Comparison of ENCODE assay signal across 8 cellular contexts in the genomic region with DNA sequence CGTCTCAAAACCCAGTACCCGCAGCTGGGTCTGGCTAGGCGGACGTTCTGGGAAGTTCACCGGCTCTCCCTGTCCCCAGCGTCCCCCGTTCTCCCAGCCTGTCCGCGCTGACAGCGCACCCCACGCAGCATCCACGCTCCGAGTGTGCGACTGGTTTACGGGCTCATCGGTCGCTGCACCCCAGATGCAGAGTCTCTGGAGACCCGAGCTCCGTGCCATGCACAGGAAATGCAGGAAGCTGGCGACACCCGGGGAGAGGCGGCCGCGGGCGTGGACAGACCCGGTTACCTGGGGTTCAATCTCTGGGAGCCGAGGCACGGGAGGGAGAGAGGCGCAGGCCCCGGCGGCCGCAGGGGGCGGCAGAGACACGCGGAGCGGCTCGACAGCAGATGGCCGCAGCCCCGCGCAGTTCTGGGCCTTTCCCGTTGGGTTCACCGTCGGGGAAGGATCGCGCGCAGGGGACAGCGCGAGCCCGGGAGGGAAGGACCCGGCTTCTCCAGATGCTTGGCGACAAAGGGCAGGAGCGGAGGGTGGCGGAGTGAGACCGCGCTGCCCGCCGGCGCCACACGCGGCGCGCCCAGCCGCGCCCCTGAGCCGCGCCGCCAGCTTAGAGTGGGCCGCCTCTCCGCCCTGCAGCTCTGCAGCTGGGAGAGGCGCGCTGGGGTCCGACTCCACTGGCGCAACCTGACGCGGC. TPM values are rescaled to one million over a fixed set of nuclear protein-coding genes. Genes with fewer than 3 reads are reported as not detected.
DNase-seq lines count a peak whose midpoint lies in the region; ATAC-seq, FAIRE-seq and TF ChIP-seq lines count a peak whose summit lies in the region.

No MANE protein-coding gene starts in this region.

- dilution Hi-C loops in keratinocyte (cut with MboI; ENCODE audit: extremely low pct_ligation_motif_present, low sequenced_read_pairs): no loop called here

- peak overlapping the region; percentile 54 for H3K9ac ChIP-seq in keratinocyte (ENCODE audit: control insufficient read depth, extremely low read depth, insufficient read depth, low read length)

- TF ChIP-seq CTCF in WERI-Rb-1 (IDR thresholded peaks at IDR 0.05; ENCODE audit: low read depth, low read length) (peak; percentile 94), bronchial epithelial cell (IDR thresholded peaks at IDR 0.05; ENCODE audit: insufficient read depth, low read length, severe bottlenecking) (peak; percentile 94), keratinocyte (optimal IDR thresholded peaks at IDR 0.05 in 1 of 3, IDR thresholded peaks at IDR 0.05 in 1 of 3, conservative IDR thresholded peaks at IDR 0.05 in 1 of 3; ENCODE audit: extremely low read depth in 1 of 3, insufficient read depth in 2 of 3, low read length in 3 of 3) (peak in 2 of 3 experiments; percentile 71 to 96)

- H3K36me3 ChIP-seq in WERI-Rb-1 (no peaks in the 10 kb centered on the region; the same call in none of the 2 replicates), bronchial epithelial cell (ENCODE audit: control insufficient read depth, insufficient read depth, low read length) (no peaks in the 10 kb centered on the region), keratinocyte (ENCODE audit: control insufficient read depth in 2 of 2, extremely low read depth in 1 of 2, insufficient read depth in 2 of 2, low read length in 2 of 2) (no peaks in the 10 kb centered on the region)

- no peaks in the 10 kb centered on the region for H3K79me2 ChIP-seq in keratinocyte (ENCODE audit: control insufficient read depth, insufficient read depth, low read length)

- no peaks in the 10 kb centered on the region for H3K9me1 ChIP-seq in keratinocyte (ENCODE audit: control insufficient read depth, extremely low read depth, insufficient read depth, low read length)

- peak overlapping the region; percentile 82 for H2AFZ ChIP-seq in keratinocyte (ENCODE audit: control insufficient read depth, low read length)

- H3K9me3 ChIP-seq in WERI-Rb-1 (ENCODE audit: severe bottlenecking): no peaks in the 10 kb centered on the region
- no peaks in the 10 kb centered on the region for H3K9me3 ChIP-seq in keratinocyte (ENCODE audit: control insufficient read depth, low read depth, low read length)

- FAIRE-seq in bronchial epithelial cell (lab: Jason Lieb, UNC) (no peak), keratinocyte (lab: Jason Lieb, UNC) (no peak)

- peak; percentile 69 for ATAC-seq in HG02840 (IDR thresholded peaks at IDR 0.05; ENCODE audit: low FRiP score, unreplicated experiment)

- peak; percentile 71 to 84 (median 77) for DNase-seq in NCI-H1417 (lab: John Stamatoyannopoulos, UW)
- no peak for DNase-seq in NCI-H1417 treated with DMSO at 0.1 percent for 48 hours (lab: John Stamatoyannopoulos, UW)
- DNase-seq in NCI-H1694 treated with DMSO at 0.1 percent for 48 hours (lab: John Stamatoyannopoulos, UW): peak; percentile 27
- peak; percentile 86 for DNase-seq in WERI-Rb-1
- peak; percentile 42 for DNase-seq in bronchial epithelial cell (ENCODE audit: low read depth)
- DNase-seq in keratinocyte (ENCODE audit: low read depth, low spot score): no peak
- peak; percentile 82 for DNase-seq in stimulated activated CD4-positive, alpha-beta T cell treated with anti-CD3 and anti-CD28 coated beads, Interleukin-15, amount 100 ng/mL, for 24 hours

- no peaks in the 10 kb centered on the region for H4K20me1 ChIP-seq in keratinocyte (ENCODE audit: control insufficient read depth, extremely low read depth, insufficient read depth, low read length)

- peak overlapping the region; percentile 94 for H3K27ac ChIP-seq in WERI-Rb-1
- H3K27ac ChIP-seq in keratinocyte (ENCODE audit: control insufficient read depth, insufficient read depth, low read length): no peak overlapping the region

- no peaks in the 10 kb centered on the region for H3K4me1 ChIP-seq in keratinocyte (ENCODE audit: control insufficient read depth, extremely low read depth, insufficient read depth, low read length)

- H3K27me3 ChIP-seq in WERI-Rb-1 (ENCODE audit: insufficient read depth, low read depth, severe bottlenecking): no peaks in the 10 kb centered on the region
- H3K27me3 ChIP-seq in bronchial epithelial cell (ENCODE audit: control insufficient read depth, insufficient read depth, low read length): no peaks in the 10 kb centered on the region
- H3K27me3 ChIP-seq in keratinocyte (ENCODE audit: control insufficient read depth, extremely low read depth, insufficient read depth, low read length): peaks cover 21% of the 10 kb centered on the region

- H3K4me3 ChIP-seq in WERI-Rb-1 (ENCODE audit: low read depth, low read length) (peak overlapping the region; percentile 62), bronchial epithelial cell (ENCODE audit: low read depth, low read length) (peak overlapping the region; percentile 53), keratinocyte (ENCODE audit: control insufficient read depth in 2 of 3, extremely low read depth in 1 of 3, insufficient read depth in 2 of 3, low read depth in 1 of 3, low read length in 3 of 3) (peak overlapping the region; percentile 39 to 67 (median 66))

- peak overlapping the region; percentile 52 for H3K4me2 ChIP-seq in keratinocyte (ENCODE audit: control insufficient read depth, extremely low read depth, insufficient read depth, low read depth, low read length)

RNA-seq across cellular contexts. Expression of gene SHROOM1, which starts 0.6 kb away (rescaled TPM):
- 0.79 and 1.4 TPM in 2 replicates for total RNA-seq in bronchial epithelial cell
- 0.25 to 0.73 TPM (median 0.58 TPM) in 3 replicates for polyA plus RNA-seq in keratinocyte
- not detected for polyA plus RNA-seq in keratinocyte (2011; ENCODE audit: low read depth)
- 0.15 and 0.68 TPM in 2 replicates for polyA plus RNA-seq in keratinocyte (2011; cell fraction: cytosol; rRNA removed)
- polyA plus RNA-seq in keratinocyte (2011; cell fraction: nucleus; rRNA removed): 1.4 and 4.0 TPM in 2 replicates
- polyA plus RNA-seq in keratinocyte (2012; ENCODE audit: low replicate concordance): 0.13 and 1.5 TPM in 2 replicates
- 0.06 to 1.0 TPM (median 0.46 TPM) in 3 replicates for polyA minus RNA-seq in keratinocyte
- not detected for polyA minus RNA-seq in keratinocyte (2011; cell fraction: cytosol; rRNA and poly(A)+ RNA removed)
- polyA minus RNA-seq in keratinocyte (2011; cell fraction: nucleus; rRNA and poly(A)+ RNA removed): 0.31 and 1.2 TPM in 2 replicates

RNA-seq across cellular contexts. Expression of gene SOWAHA, which starts 16.8 kb away (rescaled TPM):
- not detected in 2 replicates for total RNA-seq in bronchial epithelial cell
- not detected in 3 replicates for polyA plus RNA-seq in keratinocyte
- polyA plus RNA-seq in keratinocyte (2011; ENCODE audit: low read depth): 0.11 TPM
- polyA plus RNA-seq in keratinocyte (2011; cell fraction: cytosol; rRNA removed): not detected in 2 replicates
- not detected in 2 replicates for polyA plus RNA-seq in keratinocyte (2011; cell fraction: nucleus; rRNA removed)
- not detected in 2 replicates for polyA plus RNA-seq in keratinocyte (2012; ENCODE audit: low replicate concordance)
- polyA minus RNA-seq in keratinocyte: not detected in 3 replicates
- polyA minus RNA-seq in keratinocyte (2011; cell fraction: cytosol; rRNA and poly(A)+ RNA removed): not detected
- polyA minus RNA-seq in keratinocyte (2011; cell fraction: nucleus; rRNA and poly(A)+ RNA removed): not detected in 2 replicates

RNA-seq across cellular contexts. Expression of gene GDF9, which starts 36.4 kb away (rescaled TPM):
- total RNA-seq in bronchial epithelial cell: under 0.01 and 0.26 TPM in 2 replicates
- 0.11 to 0.54 TPM (median 0.21 TPM) in 3 replicates for polyA plus RNA-seq in keratinocyte
- polyA plus RNA-seq in keratinocyte (2011; ENCODE audit: low read depth): 0.21 TPM
- polyA plus RNA-seq in keratinocyte (2011; cell fraction: cytosol; rRNA removed): 0.04 and 0.10 TPM in 2 replicates
- 0.96 and 1.2 TPM in 2 replicates for polyA plus RNA-seq in keratinocyte (2011; cell fraction: nucleus; rRNA removed)
- 0.10 and 0.32 TPM in 2 replicates for polyA plus RNA-seq in keratinocyte (2012; ENCODE audit: low replicate concordance)
- not detected in 3 replicates for polyA minus RNA-seq in keratinocyte
- polyA minus RNA-seq in keratinocyte (2011; cell fraction: cytosol; rRNA and poly(A)+ RNA removed): not detected
- 0.74 and 2.7 TPM in 2 replicates for polyA minus RNA-seq in keratinocyte (2011; cell fraction: nucleus; rRNA and poly(A)+ RNA removed)

RNA-seq across cellular contexts. Expression of gene UQCRQ, which starts 36.6 kb away (rescaled TPM):
- 78.2 and 127 TPM in 2 replicates for total RNA-seq in bronchial epithelial cell
- 199 to 488 TPM (median 398 TPM) in 3 replicates for polyA plus RNA-seq in keratinocyte
- polyA plus RNA-seq in keratinocyte (2011; ENCODE audit: low read depth): 160 TPM
- 338 and 377 TPM in 2 replicates for polyA plus RNA-seq in keratinocyte (2011; cell fraction: cytosol; rRNA removed)
- 92.6 and 102 TPM in 2 replicates for polyA plus RNA-seq in keratinocyte (2011; cell fraction: nucleus; rRNA removed)
- 362 and 397 TPM in 2 replicates for polyA plus RNA-seq in keratinocyte (2012; ENCODE audit: low replicate concordance)
- polyA minus RNA-seq in keratinocyte: 27.6 to 61.1 TPM (median 30.8 TPM) in 3 replicates
- polyA minus RNA-seq in keratinocyte (2011; cell fraction: cytosol; rRNA and poly(A)+ RNA removed): 134 TPM
- polyA minus RNA-seq in keratinocyte (2011; cell fraction: nucleus; rRNA and poly(A)+ RNA removed): 11.7 and 12.6 TPM in 2 replicates

RNA-seq across cellular contexts. Expression of gene LEAP2, which starts 43.6 kb away (rescaled TPM):
- total RNA-seq in bronchial epithelial cell: 0.13 and 0.53 TPM in 2 replicates
- 0.28 to 1.2 TPM (median 0.50 TPM) in 3 replicates for polyA plus RNA-seq in keratinocyte
- polyA plus RNA-seq in keratinocyte (2011; ENCODE audit: low read depth): 0.50 TPM
- polyA plus RNA-seq in keratinocyte (2011; cell fraction: cytosol; rRNA removed): 0.05 TPM in 1 of 2 replicates, not detected in the other
- polyA plus RNA-seq in keratinocyte (2011; cell fraction: nucleus; rRNA removed): 2.3 and 2.4 TPM in 2 replicates
- polyA plus RNA-seq in keratinocyte (2012; ENCODE audit: low replicate concordance): 0.26 and 1.5 TPM in 2 replicates
- 0.30 to 0.74 TPM in 2 of 3 replicates, not detected in the other for polyA minus RNA-seq in keratinocyte
- polyA minus RNA-seq in keratinocyte (2011; cell fraction: cytosol; rRNA and poly(A)+ RNA removed): not detected
- polyA minus RNA-seq in keratinocyte (2011; cell fraction: nucleus; rRNA and poly(A)+ RNA removed): 0.21 TPM in 1 of 2 replicates, not detected in the other

Comparison
In these comparisons a context has a peak if more than half of its experiments do, and no peak if none do; other contexts are left out.
1. DNase-seq: peak in NCI-H1417 (3 of 3), NCI-H1694 treated with DMSO at 0.1 percent for 48 hours (single experiment), WERI-Rb-1 (single experiment), bronchial epithelial cell (single experiment) and stimulated activated CD4-positive, alpha-beta T cell treated with anti-CD3 and anti-CD28 coated beads, Interleukin-15, amount 100 ng/mL, for 24 hours (single experiment); none in NCI-H1417 treated with DMSO at 0.1 percent for 48 hours (single experiment) and keratinocyte (single experiment).
2. Peak in every context shown above with its lines, with median percentiles within 50 percentile points of each other: H3K4me3 ChIP-seq and CTCF ChIP-seq.